Comparison of ENCODE assay signal across 13 cellular contexts in genomic region chr22:47072642-47072967, GRCh38.
DNase-seq lines count a peak whose midpoint lies in the region; ATAC-seq and TF ChIP-seq lines count a peak whose summit lies in the region.
"Had no signal": no experiment of that assay in that cellular context is flagged by ENCODE, and none has a peak within 500 bp of the region (broad histone marks: within the 10 kb centered on the region; RNA-seq: fewer than 3 reads in every experiment).

No MANE protein-coding gene starts in this region.

- peak; percentile 54 for DNase-seq in activated effector memory CD4-positive, alpha-beta T cell treated with anti-CD3 and anti-CD28 coated beads, Interleukin-2, amount 50 U/mL, for 16 hours
- no peak for DNase-seq in activated effector memory CD4-positive, alpha-beta T cell treated with Interleukin-2 at 50 U/mL for 16 hours
- DNase-seq in endodermal cell (no peak), trophoblast cell (peak; percentile 33 to 56), upper lobe of right lung (no peak), occipital lobe (lab: John Stamatoyannopoulos, UW) (no peak), nephron progenitor cell (no peak)
- DNase-seq: CD4-positive, alpha-beta memory T cell; COR-L47; DMS153; DND-41 had no signal

- no peak overlapping the region for H3K4ac ChIP-seq in trophoblast cell (ENCODE audit: low read depth, low read length)

- no peak overlapping the region for H3K23ac ChIP-seq in trophoblast cell (ENCODE audit: low read length)

- no peak overlapping the region for H4K91ac ChIP-seq in trophoblast cell (ENCODE audit: low read depth, low read length)

- H2BK5ac ChIP-seq in trophoblast cell (ENCODE audit: low read depth, low read length, poor library complexity): no peak overlapping the region

- no peaks in the 10 kb centered on the region for H3K27me3 ChIP-seq in endodermal cell (ENCODE audit: control insufficient read depth, insufficient read depth, low read length, poor library complexity, severe bottlenecking)
- no peaks in the 10 kb centered on the region for H3K27me3 ChIP-seq in trophoblast cell (ENCODE audit: insufficient read depth, low read length)
- H3K27me3 ChIP-seq in upper lobe of right lung: no peaks in the 10 kb centered on the region

- H2BK12ac ChIP-seq in trophoblast cell (ENCODE audit: low read length): no peak overlapping the region

- H3K9me3 Mint-ChIP-seq in endodermal cell: peaks cover 28% of the 10 kb centered on the region
- peaks cover 25% of the 10 kb centered on the region for H3K9me3 Mint-ChIP-seq in nephron progenitor cell

- H3K4me1 Mint-ChIP-seq in endodermal cell (no peaks in the 10 kb centered on the region), nephron progenitor cell (peaks cover 8% of the 10 kb centered on the region)

- no peaks in the 10 kb centered on the region for H3K79me2 ChIP-seq in trophoblast cell (ENCODE audit: control insufficient read depth, insufficient read depth, low read length, poor library complexity)

- no peak overlapping the region for H3K27ac Mint-ChIP-seq in endodermal cell
- H3K27ac Mint-ChIP-seq in nephron progenitor cell: no peak overlapping the region

- TF ChIP-seq CTCF in endodermal cell (conservative IDR thresholded peaks at IDR 0.05) (no peak), upper lobe of right lung (IDR thresholded peaks at IDR 0.05) (no peak), nephron progenitor cell (IDR thresholded peaks at IDR 0.05) (no peak)

- peaks cover 5% of the 10 kb centered on the region for H3K36me3 ChIP-seq in endodermal cell (ENCODE audit: control insufficient read depth, insufficient read depth, low read length)
- H3K36me3 ChIP-seq in trophoblast cell (ENCODE audit: control insufficient read depth in 1 of 2, insufficient read depth in 2 of 2, low read length in 2 of 2): peaks cover 0 to 2% of the 10 kb centered on the region in 2 experiments
- no peaks in the 10 kb centered on the region for H3K36me3 ChIP-seq in upper lobe of right lung

- no peaks in the 10 kb centered on the region for H3K27me3 Mint-ChIP-seq in endodermal cell (ENCODE audit: insufficient read depth)
- H3K27me3 Mint-ChIP-seq in nephron progenitor cell (ENCODE audit: low read depth, poor library complexity): peaks cover 3% of the 10 kb centered on the region
- H3K27me3 Mint-ChIP-seq: CD4-positive, alpha-beta memory T cell had no signal

- H3K4me3 Mint-ChIP-seq in endodermal cell (no peak overlapping the region), nephron progenitor cell (no peak overlapping the region)
- H3K4me3 Mint-ChIP-seq: CD4-positive, alpha-beta memory T cell had no signal

- H3K4me3 ChIP-seq in endodermal cell (ENCODE audit: low read length) (no peak overlapping the region), trophoblast cell (ENCODE audit: low read depth, low read length) (no peak overlapping the region), upper lobe of right lung (no peak overlapping the region)

- H3K4me2 ChIP-seq in trophoblast cell (ENCODE audit: low read length): no peak overlapping the region

- no peak overlapping the region for H3K9ac ChIP-seq in endodermal cell (ENCODE audit: extremely low read depth, low read length, poor library complexity, severe bottlenecking)
- H3K9ac ChIP-seq in trophoblast cell (ENCODE audit: low read length): no peak overlapping the region

- H3K27ac ChIP-seq in endodermal cell (ENCODE audit: low read depth, low read length) (peak overlapping the region; percentile 82), trophoblast cell (ENCODE audit: low read depth, low read length) (no peak overlapping the region), upper lobe of right lung (no peak overlapping the region)

- no peak overlapping the region for H3K14ac ChIP-seq in trophoblast cell (ENCODE audit: low read length)

- H3K9me3 ChIP-seq in endodermal cell (ENCODE audit: control insufficient read depth, low read length) (peaks cover 26% of the 10 kb centered on the region), trophoblast cell (ENCODE audit: insufficient read depth, low read depth, low read length) (no peaks in the 10 kb centered on the region), upper lobe of right lung (peaks cover 10% of the 10 kb centered on the region)

- no peak overlapping the region for H2AK5ac ChIP-seq in trophoblast cell (ENCODE audit: low read length)

- ATAC-seq in upper lobe of right lung (peak; percentile 41), GM18873 (IDR thresholded peaks at IDR 0.05; ENCODE audit: low FRiP score, unreplicated experiment) (no peak)
- ATAC-seq: HCT116 had no signal

- H4K12ac ChIP-seq in trophoblast cell (ENCODE audit: low read depth, low read length): no peak overlapping the region

- H2BK120ac ChIP-seq in trophoblast cell (ENCODE audit: insufficient read depth, low read length, poor library complexity): no peak overlapping the region

- H3K18ac ChIP-seq in trophoblast cell (ENCODE audit: low read length): no peak overlapping the region

- peaks cover 28% of the 10 kb centered on the region for H3K36me3 Mint-ChIP-seq in endodermal cell (ENCODE audit: low read depth)
- peaks cover 34% of the 10 kb centered on the region for H3K36me3 Mint-ChIP-seq in nephron progenitor cell (ENCODE audit: low read depth)

- WGBS in endodermal cell (ENCODE audit: insufficient coverage in 1 of 2, insufficient read length in 1 of 2), 2 experiments: 92 to 96% methylated on average over 4 to 7 of the region's 7 CpGs
- no CpG with 5 or more reads among the region's 7 CpGs for WGBS in trophoblast cell (ENCODE audit: extremely low coverage, insufficient coverage, insufficient read length)

- no peaks in the 10 kb centered on the region for H3K79me1 ChIP-seq in trophoblast cell (ENCODE audit: low read length)

- H3K4me1 ChIP-seq in endodermal cell (ENCODE audit: control insufficient read depth, insufficient read depth, low read length) (no peaks in the 10 kb centered on the region), trophoblast cell (ENCODE audit: control insufficient read depth in 1 of 2, insufficient read depth in 2 of 2, low read length in 2 of 2) (peaks cover 0 to 3% of the 10 kb centered on the region in 2 experiments), upper lobe of right lung (no peaks in the 10 kb centered on the region)

- H4K8ac ChIP-seq in trophoblast cell (ENCODE audit: low read depth, low read length): no peak overlapping the region

- intact Hi-C loops in upper lobe of right lung (cut with DNase I): no loop called here

- H2AFZ ChIP-seq in trophoblast cell (ENCODE audit: insufficient read depth, low read length, poor library complexity): no peak overlapping the region

Comparison
In these comparisons a context has a peak if more than half of its experiments do, and no peak if none do; other contexts are left out.
1. DNase-seq: peak in activated effector memory CD4-positive, alpha-beta T cell treated with anti-CD3 and anti-CD28 coated beads, Interleukin-2, amount 50 U/mL, for 16 hours (single experiment) and trophoblast cell (2 of 2); none in activated effector memory CD4-positive, alpha-beta T cell treated with Interleukin-2 at 50 U/mL for 16 hours (single experiment), endodermal cell (single experiment), upper lobe of right lung (single experiment), occipital lobe (single experiment) and nephron progenitor cell (single experiment).